8 cellular contexts compared by ENCODE assay signal in the genomic region with DNA sequence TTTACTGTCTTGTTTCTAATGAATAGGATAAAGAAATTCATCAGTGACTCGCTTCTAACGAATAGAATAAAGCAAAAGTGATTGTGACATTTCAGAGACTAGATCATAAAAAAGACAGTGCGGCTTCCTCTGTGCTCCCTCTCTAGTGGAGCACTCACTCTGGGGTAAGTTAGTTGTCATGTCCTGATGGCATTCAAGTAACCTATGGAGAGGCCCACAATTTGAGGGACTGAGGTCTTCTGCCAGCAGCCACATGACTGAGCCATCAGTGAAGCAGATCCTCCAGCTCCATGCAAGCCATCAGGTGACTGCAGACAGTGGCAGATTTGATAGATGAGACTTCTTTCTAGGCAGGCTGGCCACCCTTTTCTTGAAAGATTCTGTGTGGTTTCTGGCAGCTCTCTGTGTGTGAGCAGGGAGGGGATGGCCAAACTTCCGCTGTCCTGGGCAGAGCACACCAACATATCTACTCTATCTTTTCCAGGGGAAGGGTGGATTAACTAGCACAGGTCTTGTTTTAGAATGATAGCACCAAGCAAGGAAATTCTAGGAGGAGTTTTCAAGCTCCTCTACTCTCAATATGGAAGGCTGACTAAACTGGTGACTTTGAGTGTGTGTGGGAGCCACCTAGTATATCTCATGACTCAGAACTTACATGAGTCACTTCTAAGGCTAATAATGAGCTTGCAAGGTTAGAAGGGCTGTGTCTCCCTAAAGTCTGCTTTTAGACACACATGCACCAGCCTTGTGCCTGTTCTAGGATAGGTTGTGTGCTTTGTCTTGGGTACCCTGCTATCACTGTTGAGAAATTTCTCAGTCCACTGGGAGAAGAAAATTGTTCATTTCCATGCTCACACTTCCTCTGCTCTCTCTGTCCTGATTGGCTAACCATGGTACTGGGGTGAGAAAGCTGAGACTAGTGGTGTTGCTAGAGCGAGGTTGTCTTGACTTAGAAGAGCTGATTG.
DNase-seq lines count a peak whose midpoint lies in the region; ATAC-seq and TF ChIP-seq lines count a peak whose summit lies in the region.

No MANE protein-coding gene starts in this region.

- H3K9ac ChIP-seq in BLaER1 treated with 17β-estradiol and CSF1 and Interleukin-3, amounts not matched to agents 10 nM and 100 nM, result no peak overlapping the region
- no peak overlapping the region for H3K9ac ChIP-seq in H9 (ENCODE audit: extremely low read depth, insufficient read length, low read length)

- H3K4me2 ChIP-seq in BLaER1 treated with 17β-estradiol and CSF1 and Interleukin-3, amounts not matched to agents 10 nM and 100 nM, result peak overlapping the region in 7 of 11 experiments; percentile 3 to 50 (median 24); a peak in 11 of 22 replicates
- no peak overlapping the region for H3K4me2 ChIP-seq in H9 (ENCODE audit: insufficient read depth, insufficient read length, low read length)

- H4K91ac ChIP-seq in H9 (ENCODE audit: insufficient read length, low read depth, low read length), result no peak overlapping the region

- H3K4me1 ChIP-seq in BLaER1 treated with 17β-estradiol and CSF1 and Interleukin-3, amounts not matched to agents 10 nM and 100 nM, result peaks cover 11 to 24% (median 19%) of the 10 kb centered on the region in 10 experiments; a peak in 18 of 20 replicates
- H3K4me1 ChIP-seq in H9 (ENCODE audit: insufficient read depth, low read length), result no peaks in the 10 kb centered on the region

- ATAC-seq in GM19351 (IDR thresholded peaks at IDR 0.05; ENCODE audit: unreplicated experiment) (peak; percentile 87), HG03196 (IDR thresholded peaks at IDR 0.05; ENCODE audit: unreplicated experiment) (peak; percentile 89)

- H3K4ac ChIP-seq in H9 (ENCODE audit: low read depth, low read length), result no peak overlapping the region

- H2AK5ac ChIP-seq in H9 (ENCODE audit: insufficient read length, low read length), result no peak overlapping the region

- DNase-seq in activated CD4-positive, alpha-beta memory T cell treated with anti-CD3 and anti-CD28 coated beads for 36 hours, result peak; percentile 35
- peak; percentile 39 for DNase-seq in putamen (ENCODE audit: low spot score)
- DNase-seq in KBM-7, result no peak
- no peak for DNase-seq in H9
- no peak for DNase-seq in NCI-H1105 treated with DMSO at 0.1 percent for 48 hours (lab: John Stamatoyannopoulos, UW)

- no peak overlapping the region for H4K8ac ChIP-seq in H9 (replicated peaks; ENCODE audit: insufficient read length, low read depth, low read length)

- no peak overlapping the region for H2BK5ac ChIP-seq in H9 (ENCODE audit: insufficient read length, low read length)

- H3K27ac ChIP-seq in BLaER1 treated with 17β-estradiol and CSF1 and Interleukin-3, amounts not matched to agents 10 nM and 100 nM, result peak overlapping the region in 6 of 11 experiments; percentile 2 to 53 (median 23); a peak in 10 of 22 replicates
- H3K27ac ChIP-seq in H9 (ENCODE audit: insufficient read length, low read depth, low read length), result no peak overlapping the region

- H2BK12ac ChIP-seq in H9 (ENCODE audit: insufficient read length, low read depth, low read length), result no peak overlapping the region

- no peaks in the 10 kb centered on the region for H3K79me2 ChIP-seq in H9 (ENCODE audit: insufficient read depth, low read length)

- no peak overlapping the region for H3K23ac ChIP-seq in H9 (ENCODE audit: insufficient read length, low read depth, low read length)

- no peak overlapping the region for H3K4me3 ChIP-seq in BLaER1 treated with 17β-estradiol and CSF1 and Interleukin-3, amounts not matched to agents 10 nM and 100 nM

- H3K4me1 Mint-ChIP-seq in activated CD4-positive, alpha-beta memory T cell treated with anti-CD3 and anti-CD28 coated beads for 36 hours (ENCODE audit: low read depth), result peaks cover 48% of the 10 kb centered on the region
- H3K4me1 Mint-ChIP-seq in H9, result no peaks in the 10 kb centered on the region

- no peak overlapping the region for H2BK15ac ChIP-seq in H9 (ENCODE audit: low read depth, low read length)

- intact Hi-C loops in activated CD4-positive, alpha-beta memory T cell treated with anti-CD3 and anti-CD28 coated beads for 36 hours (cut with micrococcal nuclease), result loop anchor here (2.0 to 5.0 kb wide), 4 partner anchors 34 to 596 kb away; partner anchors contain the start of gene PJA1

- POLR2A ChIA-PET in activated CD4-positive, alpha-beta memory T cell treated with anti-CD3 and anti-CD28 coated beads for 36 hours (lab: Charles Lee), result interaction anchor here (1.5 kb wide), 1 partner anchor 115 kb away, joined by 5 read pairs; no protein-coding TSS in a partner anchor

- H3K27ac Mint-ChIP-seq in activated CD4-positive, alpha-beta memory T cell treated with anti-CD3 and anti-CD28 coated beads for 36 hours, result peak overlapping the region; percentile 47
- H3K27ac Mint-ChIP-seq in H9, result no peak overlapping the region

- H3K9me3 ChIP-seq in BLaER1 treated with 17β-estradiol and CSF1 and Interleukin-3, amounts not matched to agents 10 nM and 100 nM (replicated peaks in 1 of 11), result peaks cover 4 to 20% (median 9%) of the 10 kb centered on the region in 11 experiments; a peak in 12 of 22 replicates
- H3K9me3 ChIP-seq in H9 (ENCODE audit: control insufficient read depth, low read depth, low read length), result peaks cover 50% of the 10 kb centered on the region

- H3K14ac ChIP-seq in H9 (ENCODE audit: insufficient read depth, low read length), result no peak overlapping the region

- H3K36me3 Mint-ChIP-seq in activated CD4-positive, alpha-beta memory T cell treated with anti-CD3 and anti-CD28 coated beads for 36 hours, result peaks cover 7% of the 10 kb centered on the region
- H3K36me3 Mint-ChIP-seq in H9 (ENCODE audit: insufficient read depth in 1 of 3, low read depth in 3 of 3), result peaks cover 0 to 4% (median 0%) of the 10 kb centered on the region in 3 experiments; a peak in 1 of 7 replicates

- H3K79me1 ChIP-seq in H9 (ENCODE audit: insufficient read depth, low read depth, low read length, poor library complexity, severe bottlenecking), result no peaks in the 10 kb centered on the region

- no CpG with 5 or more reads among the region's 5 CpGs for WGBS in H9 (ENCODE audit: extremely low coverage, insufficient read length, low lambda C conversion rate)

- CTCF ChIA-PET in activated CD4-positive, alpha-beta memory T cell treated with anti-CD3 and anti-CD28 coated beads for 36 hours (lab: Charles Lee), result interaction anchor here (1.6 kb wide), 1 partner anchor 1561 kb away, joined by 4 read pairs; the partner anchor contains the start of gene IGBP1

- no peak overlapping the region for H2BK20ac ChIP-seq in H9 (ENCODE audit: low read depth, low read length, poor library complexity, severe bottlenecking)

- no peaks in the 10 kb centered on the region for H4K20me1 ChIP-seq in BLaER1 treated with 17β-estradiol and CSF1 and Interleukin-3, amounts not matched to agents 10 nM and 100 nM
- no peaks in the 10 kb centered on the region for H4K20me1 ChIP-seq in H9 (ENCODE audit: control insufficient read depth, insufficient read depth, insufficient read length)

- H3K36me3 ChIP-seq in BLaER1 treated with 17β-estradiol and CSF1 and Interleukin-3, amounts not matched to agents 10 nM and 100 nM, result no peaks in the 10 kb centered on the region

- no peak overlapping the region for H4K5ac ChIP-seq in H9 (ENCODE audit: insufficient read length, low read depth, low read length)

- no peaks in the 10 kb centered on the region for H3K23me2 ChIP-seq in H9 (ENCODE audit: insufficient read length, low read depth, low read length, poor library complexity, severe bottlenecking)

- no peak overlapping the region for H3K56ac ChIP-seq in H9 (ENCODE audit: insufficient read length, low read depth, low read length)

- H2BK120ac ChIP-seq in H9 (ENCODE audit: low read depth, low read length, poor library complexity, severe bottlenecking), result no peak overlapping the region

- no peak overlapping the region for H2AFZ ChIP-seq in H9 (ENCODE audit: low read length)

- no peak for TF ChIP-seq CTCF in H9 (conservative IDR thresholded peaks at IDR 0.05)

- no peak overlapping the region for H3T11ph ChIP-seq in H9 (ENCODE audit: low read length)

- H3K9me3 Mint-ChIP-seq in activated CD4-positive, alpha-beta memory T cell treated with anti-CD3 and anti-CD28 coated beads for 36 hours, result peaks cover 2% of the 10 kb centered on the region
- peaks cover 72 to 73% of the 10 kb centered on the region in 2 experiments for H3K9me3 Mint-ChIP-seq in H9

- peaks cover 32 to 72% (median 64%) of the 10 kb centered on the region in 11 experiments for H3K27me3 ChIP-seq in BLaER1 treated with 17β-estradiol and CSF1 and Interleukin-3, amounts not matched to agents 10 nM and 100 nM
- H3K27me3 ChIP-seq in H9 (ENCODE audit: insufficient read depth, low read length), result no peaks in the 10 kb centered on the region

- no peaks in the 10 kb centered on the region for H3K27me3 Mint-ChIP-seq in activated CD4-positive, alpha-beta memory T cell treated with anti-CD3 and anti-CD28 coated beads for 36 hours
- H3K27me3 Mint-ChIP-seq in H9 (ENCODE audit: low read depth), result no peaks in the 10 kb centered on the region

- in situ Hi-C loops in KBM-7 (cut with MboI; ENCODE audit: low pct_unique_long_range_greater_than_20kb, low sequenced_read_pairs), result no loop called here

- H3K4me3 Mint-ChIP-seq in activated CD4-positive, alpha-beta memory T cell treated with anti-CD3 and anti-CD28 coated beads for 36 hours, result no peak overlapping the region
- H3K4me3 Mint-ChIP-seq in H9, result no peak overlapping the region

- no peak overlapping the region for H3K18ac ChIP-seq in H9 (ENCODE audit: insufficient read length, low read depth, low read length)

Comparison
In these comparisons a context has a peak if more than half of its experiments do, and no peak if none do; other contexts are left out.
1. DNase-seq: peak in activated CD4-positive, alpha-beta memory T cell treated with anti-CD3 and anti-CD28 coated beads for 36 hours (single experiment) and putamen (single experiment); none in KBM-7 (single experiment), H9 (single experiment) and NCI-H1105 treated with DMSO at 0.1 percent for 48 hours (single experiment).